Comparison of ENCODE assay signal across 1 cellular context in genomic region chr4:83325306-83325705, GRCh38. TPM values are rescaled to one million over a fixed set of nuclear protein-coding genes. Genes with fewer than 3 reads are reported as not detected.
"Had no signal": no experiment of that assay in that cellular context is flagged by ENCODE, and none has a peak within 500 bp of the region (broad histone marks: within the 10 kb centered on the region; RNA-seq: fewer than 3 reads in every experiment).

No MANE protein-coding gene starts in this region.

RNA-seq across cellular contexts. Expression of gene HPSE, which starts 9.3 kb away (rescaled TPM):
- polyA plus RNA-seq: cardiac muscle cell had no signal
